In genomic region chr14:27660683-27661082, GRCh38 we compare ENCODE assay signal across 8 cellular contexts.
"Had no signal": no experiment of that assay in that cellular context is flagged by ENCODE, and none has a peak within 500 bp of the region (broad histone marks: within the 10 kb centered on the region; RNA-seq: fewer than 3 reads in every experiment).

No MANE protein-coding gene starts in this region.

- FAIRE-seq: G401.6, GM12878, GM12891, GM12892, GM18507, GM19239 had no signal

- DNase-seq: GDM1, GF-D8 had no signal

- H3K4me3 ChIP-seq: GM12878 had no signal

- ATAC-seq: GM12878 had no signal
